Comparison of ENCODE assay signal across 9 cellular contexts in the genomic region with DNA sequence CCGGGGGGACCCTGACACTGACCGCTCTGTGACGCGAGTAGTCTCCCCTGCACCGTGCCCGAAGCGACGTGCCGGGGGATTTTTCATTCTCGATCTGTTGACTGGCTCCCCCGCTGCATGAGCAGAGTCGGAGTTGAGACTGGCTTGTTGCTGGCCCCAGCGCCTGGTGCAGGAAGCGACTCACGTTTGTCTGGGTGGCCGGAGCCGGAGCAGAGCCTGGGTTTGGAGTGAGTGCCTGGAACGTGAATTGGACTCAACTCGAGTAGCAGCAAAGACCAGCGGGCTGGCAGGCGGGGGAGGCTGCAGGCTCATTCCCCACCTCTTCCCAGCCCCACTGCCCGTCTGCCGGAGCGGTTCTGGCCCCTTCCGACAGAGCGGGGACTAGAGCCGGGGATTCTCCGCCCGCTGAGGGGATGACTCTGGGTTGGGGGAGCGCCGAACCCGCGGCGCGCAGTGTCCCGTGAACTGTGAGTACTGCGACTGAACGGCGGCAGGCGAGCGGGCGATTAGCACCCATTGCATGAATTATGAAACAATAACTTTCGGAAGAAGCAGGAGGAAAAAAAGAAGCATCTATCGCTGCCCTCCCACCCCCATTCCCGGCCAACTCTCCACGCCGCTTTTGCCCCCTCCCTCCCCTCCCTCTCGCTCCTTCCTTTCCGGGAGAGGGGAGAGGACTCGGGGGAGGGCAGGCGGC. TPM values are rescaled to one million over a fixed set of nuclear protein-coding genes. Genes with fewer than 3 reads are reported as not detected.
DNase-seq lines count a peak whose midpoint lies in the region; ATAC-seq, FAIRE-seq and TF ChIP-seq lines count a peak whose summit lies in the region.
"Had no signal": no experiment of that assay in that cellular context is flagged by ENCODE, and none has a peak within 500 bp of the region (broad histone marks: within the 10 kb centered on the region; RNA-seq: fewer than 3 reads in every experiment).

No MANE protein-coding gene starts in this region.

- TF ChIP-seq RAD21 in A549 (conservative IDR thresholded peaks at IDR 0.05 in 1 of 2, IDR thresholded peaks at IDR 0.05 in 1 of 2), result no peak

- H3K27ac ChIP-seq in A549 (no peak overlapping the region), left ventricle myocardium inferior (replicated peaks) (peak overlapping the region; percentile 88)
- H3K27ac ChIP-seq: adrenal gland had no signal

- no peak for TF ChIP-seq EP300 in A549 (IDR thresholded peaks at IDR 0.05)

- 8% methylated on average over 8 of the region's 51 CpGs for WGBS in A549 (ENCODE audit: missing lambda C conversion rate)

- intact Hi-C loops in left ventricle myocardium inferior (cut with micrococcal nuclease), result no loop called here
- intact Hi-C loops in posterior cingulate gyrus (cut with DNase I), result no loop called here

- peak overlapping the region; percentile 91 for H3K4me2 ChIP-seq in A549

- no peaks in the 10 kb centered on the region for H3K9me3 Mint-ChIP-seq in activated naive CD8-positive, alpha-beta T cell (ENCODE audit: low read depth)

- H3K36me3 ChIP-seq in left ventricle myocardium inferior, result no peaks in the 10 kb centered on the region
- H3K36me3 ChIP-seq: adrenal gland had no signal

- DNase-seq in A549 (ENCODE audit: low read depth in 1 of 2, low spot score in 1 of 2) (peak; percentile 4 to 7), H54 (ENCODE audit: insufficient read length, low spot score) (no peak), left ventricle myocardium inferior (peak; percentile 25), posterior cingulate gyrus (peak; percentile 23 to 90 (median 36)), HUDEP-2 (lab: John Stamatoyannopoulos, UW; ENCODE audit: unreplicated experiment in 76 of 76) (no peak), NCI-H1048 (lab: John Stamatoyannopoulos, UW) (no peak)

- H3K4me3 ChIP-seq in A549 (peak overlapping the region; percentile 41), left ventricle myocardium inferior (peak overlapping the region; percentile 77)

- POLR2A ChIA-PET in A549 (lab: Yijun Ruan, JAX), result no interaction called here

- H3K4me1 ChIP-seq in A549 (peaks cover 5% of the 10 kb centered on the region; the same call in 1 of the 3 replicates), left ventricle myocardium inferior (peaks cover 56% of the 10 kb centered on the region)

- CTCF ChIA-PET in A549 (lab: Yijun Ruan, JAX), result no interaction called here

- TF ChIP-seq CTCF in A549 (IDR thresholded peaks at IDR 0.05) (no peak), left ventricle myocardium inferior (IDR thresholded peaks at IDR 0.05; ENCODE audit: borderline replicate concordance) (no peak)

- peaks cover 35% of the 10 kb centered on the region for H3K27me3 Mint-ChIP-seq in activated naive CD8-positive, alpha-beta T cell

- peak; percentile 39 for ATAC-seq in A549
- no peak for ATAC-seq in HG02884 (IDR thresholded peaks at IDR 0.05; ENCODE audit: unreplicated experiment)

- no peaks in the 10 kb centered on the region for H3K36me3 Mint-ChIP-seq in activated naive CD8-positive, alpha-beta T cell

- H3K4me3 Mint-ChIP-seq in activated naive CD8-positive, alpha-beta T cell, result peak overlapping the region; percentile 66

- TF ChIP-seq POLR2A in A549 (IDR thresholded peaks at IDR 0.05; ENCODE audit: low read length) (no peak), H54 (IDR thresholded peaks at IDR 0.05; ENCODE audit: low read depth, low read length) (0 out of 2 replicates have a peak, but pooled peaks have one; percentile 18)

- H3K27me3 ChIP-seq in left ventricle myocardium inferior (ENCODE audit: low read depth), result peaks cover 71% of the 10 kb centered on the region

- H3K4me1 Mint-ChIP-seq in activated naive CD8-positive, alpha-beta T cell (ENCODE audit: low read depth), result peaks cover 47% of the 10 kb centered on the region

- H3K27ac Mint-ChIP-seq in activated naive CD8-positive, alpha-beta T cell, result peak overlapping the region; percentile 41

- H3K9me3 ChIP-seq in A549 (no peaks in the 10 kb centered on the region), left ventricle myocardium inferior (replicated peaks) (no peaks in the 10 kb centered on the region)
- H3K9me3 ChIP-seq: adrenal gland had no signal

- FAIRE-seq in A549 (lab: Jason Lieb, UNC) (no peak), H54 (lab: Jason Lieb, UNC) (no peak)

TF ChIP-seq in A549, 52 proteins besides CTCF, POLR2A, EP300 and RAD21:
- TF ChIP-seq ESRRA (IDR thresholded peaks at IDR 0.05; ENCODE audit: borderline replicate concordance, low read length) (no peak), EHMT2 (IDR thresholded peaks at IDR 0.05; ENCODE audit: low read depth) (no peak), TFCP2L1 (CRISPR knock-in tag; IDR thresholded peaks at IDR 0.05) (no peak), JUNB (IDR thresholded peaks at IDR 0.05) (no peak)
- TF ChIP-seq, protein P1, sequence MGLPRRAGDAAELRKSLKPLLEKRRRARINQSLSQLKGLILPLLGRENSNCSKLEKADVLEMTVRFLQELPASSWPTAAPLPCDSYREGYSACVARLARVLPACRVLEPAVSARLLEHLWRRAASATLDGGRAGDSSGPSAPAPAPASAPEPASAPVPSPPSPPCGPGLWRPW (IDR thresholded peaks at IDR 0.05), result no peak
- TF ChIP-seq, protein P2, sequence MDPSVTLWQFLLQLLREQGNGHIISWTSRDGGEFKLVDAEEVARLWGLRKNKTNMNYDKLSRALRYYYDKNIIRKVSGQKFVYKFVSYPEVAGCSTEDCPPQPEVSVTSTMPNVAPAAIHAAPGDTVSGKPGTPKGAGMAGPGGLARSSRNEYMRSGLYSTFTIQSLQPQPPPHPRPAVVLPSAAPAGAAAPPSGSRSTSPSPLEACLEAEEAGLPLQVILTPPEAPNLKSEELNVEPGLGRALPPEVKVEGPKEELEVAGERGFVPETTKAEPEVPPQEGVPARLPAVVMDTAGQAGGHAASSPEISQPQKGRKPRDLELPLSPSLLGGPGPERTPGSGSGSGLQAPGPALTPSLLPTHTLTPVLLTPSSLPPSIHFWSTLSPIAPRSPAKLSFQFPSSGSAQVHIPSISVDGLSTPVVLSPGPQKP (IDR thresholded peaks at IDR 0.05; ENCODE audit: low read depth, low read length), result no peak
- TF ChIP-seq, protein P3, sequence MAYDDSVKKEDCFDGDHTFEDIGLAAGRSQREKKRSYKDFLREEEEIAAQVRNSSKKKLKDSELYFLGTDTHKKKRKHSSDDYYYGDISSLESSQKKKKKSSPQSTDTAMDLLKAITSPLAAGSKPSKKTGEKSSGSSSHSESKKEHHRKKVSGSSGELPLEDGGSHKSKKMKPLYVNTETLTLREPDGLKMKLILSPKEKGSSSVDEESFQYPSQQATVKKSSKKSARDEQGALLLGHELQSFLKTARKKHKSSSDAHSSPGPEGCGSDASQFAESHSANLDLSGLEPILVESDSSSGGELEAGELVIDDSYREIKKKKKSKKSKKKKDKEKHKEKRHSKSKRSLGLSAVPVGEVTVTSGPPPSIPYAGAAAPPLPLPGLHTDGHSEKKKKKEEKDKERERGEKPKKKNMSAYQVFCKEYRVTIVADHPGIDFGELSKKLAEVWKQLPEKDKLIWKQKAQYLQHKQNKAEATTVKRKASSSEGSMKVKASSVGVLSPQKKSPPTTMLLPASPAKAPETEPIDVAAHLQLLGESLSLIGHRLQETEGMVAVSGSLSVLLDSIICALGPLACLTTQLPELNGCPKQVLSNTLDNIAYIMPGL (CRISPR knock-in tag; IDR thresholded peaks at IDR 0.05; ENCODE audit: borderline replicate concordance), result no peak
- TF ChIP-seq, protein P4, sequence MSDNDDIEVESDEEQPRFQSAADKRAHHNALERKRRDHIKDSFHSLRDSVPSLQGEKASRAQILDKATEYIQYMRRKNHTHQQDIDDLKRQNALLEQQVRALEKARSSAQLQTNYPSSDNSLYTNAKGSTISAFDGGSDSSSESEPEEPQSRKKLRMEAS (IDR thresholded peaks at IDR 0.05), result no peak
TF ChIP-seq in A549: peak in this region for 0.

RNA-seq across cellular contexts. Expression of a gene that starts 0.6 kb away (rescaled TPM):
- polyA plus RNA-seq in A549 (2011; rRNA removed) (0.16 and 0.19 TPM in 2 replicates), A549 (2017; fragmentation: RNase III; extraction: RNeasy Plus Mini Kit Qiagen cat#74134 plus additional on column Dnase treatment) (0.04 TPM in 2 of 3 replicates, not detected in the other)
- polyA plus RNA-seq in A549 (2012; cell fraction: cytosol; rRNA removed), result 0.08 and 0.12 TPM in 2 replicates
- 0.06 and 0.10 TPM in 2 replicates for polyA plus RNA-seq in A549 (2012; cell fraction: nucleus; rRNA removed)
- 0.24 and 0.37 TPM in 2 replicates for polyA minus RNA-seq in A549 (2011; rRNA and poly(A)+ RNA removed)
- 34.3 TPM for total RNA-seq in left ventricle myocardium inferior

Comparison
In these comparisons a context has a peak if more than half of its experiments do, and no peak if none do; other contexts are left out.
1. DNase-seq: peak in A549 (2 of 2), left ventricle myocardium inferior (single experiment) and posterior cingulate gyrus (10 of 10); none in H54 (single experiment), HUDEP-2 (0 of 76) and NCI-H1048 (single experiment).